In the genomic region with DNA sequence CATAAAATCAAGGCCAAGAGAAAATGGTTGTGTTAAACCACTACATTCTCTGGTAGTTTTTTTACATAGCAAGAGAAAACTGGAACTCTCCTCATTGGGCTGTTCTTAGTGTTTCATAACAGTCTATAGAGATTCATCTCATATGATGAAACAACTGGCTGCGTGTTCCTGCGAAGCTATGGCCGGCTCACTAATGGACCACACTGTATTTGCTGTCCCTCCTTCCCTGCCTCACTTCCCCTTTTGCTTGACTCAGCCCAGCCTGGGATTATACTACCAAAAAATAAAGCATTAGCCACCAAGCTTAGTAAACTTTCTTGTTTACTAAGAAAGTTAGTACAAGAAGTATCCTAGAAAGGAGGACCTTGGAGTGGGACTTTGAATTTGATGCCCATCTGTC, we compare ENCODE assay signal across 17 cellular contexts.
"Had no signal": no experiment of that assay in that cellular context is flagged by ENCODE, and none has a peak within 500 bp of the region (broad histone marks: within the 10 kb centered on the region; RNA-seq: fewer than 3 reads in every experiment).

No MANE protein-coding gene starts in this region.

- ATAC-seq: left ventricle myocardium superior, T-cell had no signal

- H3K9me3 ChIP-seq: colonic mucosa, esophagus squamous epithelium, right atrium auricular region, transverse colon had no signal

- H3K27me3 ChIP-seq: colonic mucosa, esophagus squamous epithelium, right atrium auricular region, transverse colon had no signal

- H3K4me1 ChIP-seq: colonic mucosa, esophagus squamous epithelium, right atrium auricular region, transverse colon had no signal

- H3K27ac ChIP-seq: colonic mucosa, esophagus squamous epithelium, right atrium auricular region, skin epidermis, transverse colon, VCaP had no signal

- DNase-seq: activated CD4-positive, alpha-beta T cell treated with anti-CD3 and anti-CD28 coated beads, Interleukin-2, amount 50 U/mL, for 48 hours; activated naive CD4-positive, alpha-beta T cell treated with anti-CD3 and anti-CD28 coated beads, Interleukin-2, amount 10 ng/mL, durations not matched to agents 7 days and 5 days; caudate nucleus; colonic mucosa; esophagus squamous epithelium; glutamatergic neuron; left ventricle myocardium superior; occipital lobe; stimulated activated CD4-positive, alpha-beta T cell treated with anti-CD3 and anti-CD28 coated beads, Interleukin-15, amount 100 ng/mL, for 24 hours; stimulated activated CD4-positive, alpha-beta T cell treated with anti-CD3 and anti-CD28 coated beads, Interleukin-4, amount 100 ng/mL, for 24 hours; stimulated activated naive CD4-positive, alpha-beta T cell; T-cell; T1000; transverse colon had no signal

- H3K4me3 ChIP-seq: colonic mucosa, esophagus squamous epithelium, right atrium auricular region, skin epidermis, transverse colon had no signal

- H3K36me3 ChIP-seq: colonic mucosa, esophagus squamous epithelium, right atrium auricular region, transverse colon had no signal
